1 cellular context compared by ENCODE assay signal in genomic region chr14:76948213-76948947, GRCh38.
TF ChIP-seq lines count a peak whose summit lies in the region.

No MANE protein-coding gene starts in this region.

TF ChIP-seq in K562, 482 proteins besides CTCF, POLR2A, EP300 and RAD21 (continued from another document):
- TF ChIP-seq, protein P1, sequence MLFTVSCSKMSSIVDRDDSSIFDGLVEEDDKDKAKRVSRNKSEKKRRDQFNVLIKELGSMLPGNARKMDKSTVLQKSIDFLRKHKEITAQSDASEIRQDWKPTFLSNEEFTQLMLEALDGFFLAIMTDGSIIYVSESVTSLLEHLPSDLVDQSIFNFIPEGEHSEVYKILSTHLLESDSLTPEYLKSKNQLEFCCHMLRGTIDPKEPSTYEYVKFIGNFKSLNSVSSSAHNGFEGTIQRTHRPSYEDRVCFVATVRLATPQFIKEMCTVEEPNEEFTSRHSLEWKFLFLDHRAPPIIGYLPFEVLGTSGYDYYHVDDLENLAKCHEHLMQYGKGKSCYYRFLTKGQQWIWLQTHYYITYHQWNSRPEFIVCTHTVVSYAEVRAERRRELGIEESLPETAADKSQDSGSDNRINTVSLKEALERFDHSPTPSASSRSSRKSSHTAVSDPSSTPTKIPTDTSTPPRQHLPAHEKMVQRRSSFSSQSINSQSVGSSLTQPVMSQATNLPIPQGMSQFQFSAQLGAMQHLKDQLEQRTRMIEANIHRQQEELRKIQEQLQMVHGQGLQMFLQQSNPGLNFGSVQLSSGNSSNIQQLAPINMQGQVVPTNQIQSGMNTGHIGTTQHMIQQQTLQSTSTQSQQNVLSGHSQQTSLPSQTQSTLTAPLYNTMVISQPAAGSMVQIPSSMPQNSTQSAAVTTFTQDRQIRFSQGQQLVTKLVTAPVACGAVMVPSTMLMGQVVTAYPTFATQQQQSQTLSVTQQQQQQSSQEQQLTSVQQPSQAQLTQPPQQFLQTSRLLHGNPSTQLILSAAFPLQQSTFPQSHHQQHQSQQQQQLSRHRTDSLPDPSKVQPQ (CRISPR knock-in tag; IDR thresholded peaks at IDR 0.05; ENCODE audit: borderline replicate concordance) = no peak
- TF ChIP-seq ARNT (IDR thresholded peaks at IDR 0.05) (no peak), ZFPM2 (CRISPR knock-in tag; IDR thresholded peaks at IDR 0.05) (no peak)
